ENCODE assay signal across 1 cellular context in genomic region chr12:128269108-128269713, GRCh38.
TF ChIP-seq lines count a peak whose summit lies in the region.

No MANE protein-coding gene starts in this region.

TF ChIP-seq in HepG2, 621 proteins besides CTCF, POLR2A, EP300 and RAD21 (continued from another document):
- TF ChIP-seq PATZ1 (CRISPR knock-in tag; IDR thresholded peaks at IDR 0.05) (no peak), RBFOX2 (IDR thresholded peaks at IDR 0.05; ENCODE audit: low read depth, low read length) (no peak), HNRNPK (IDR thresholded peaks at IDR 0.05; ENCODE audit: low read depth, low read length, poor library complexity, severe bottlenecking) (peak; percentile 24), GTF3A (CRISPR knock-in tag; conservative IDR thresholded peaks at IDR 0.05) (no peak), MIXL1 (CRISPR knock-in tag; IDR thresholded peaks at IDR 0.05) (no peak)
TF ChIP-seq in HepG2: peak in this region for 1.
